ENCODE assay signal across 16 cellular contexts in the genomic region with DNA sequence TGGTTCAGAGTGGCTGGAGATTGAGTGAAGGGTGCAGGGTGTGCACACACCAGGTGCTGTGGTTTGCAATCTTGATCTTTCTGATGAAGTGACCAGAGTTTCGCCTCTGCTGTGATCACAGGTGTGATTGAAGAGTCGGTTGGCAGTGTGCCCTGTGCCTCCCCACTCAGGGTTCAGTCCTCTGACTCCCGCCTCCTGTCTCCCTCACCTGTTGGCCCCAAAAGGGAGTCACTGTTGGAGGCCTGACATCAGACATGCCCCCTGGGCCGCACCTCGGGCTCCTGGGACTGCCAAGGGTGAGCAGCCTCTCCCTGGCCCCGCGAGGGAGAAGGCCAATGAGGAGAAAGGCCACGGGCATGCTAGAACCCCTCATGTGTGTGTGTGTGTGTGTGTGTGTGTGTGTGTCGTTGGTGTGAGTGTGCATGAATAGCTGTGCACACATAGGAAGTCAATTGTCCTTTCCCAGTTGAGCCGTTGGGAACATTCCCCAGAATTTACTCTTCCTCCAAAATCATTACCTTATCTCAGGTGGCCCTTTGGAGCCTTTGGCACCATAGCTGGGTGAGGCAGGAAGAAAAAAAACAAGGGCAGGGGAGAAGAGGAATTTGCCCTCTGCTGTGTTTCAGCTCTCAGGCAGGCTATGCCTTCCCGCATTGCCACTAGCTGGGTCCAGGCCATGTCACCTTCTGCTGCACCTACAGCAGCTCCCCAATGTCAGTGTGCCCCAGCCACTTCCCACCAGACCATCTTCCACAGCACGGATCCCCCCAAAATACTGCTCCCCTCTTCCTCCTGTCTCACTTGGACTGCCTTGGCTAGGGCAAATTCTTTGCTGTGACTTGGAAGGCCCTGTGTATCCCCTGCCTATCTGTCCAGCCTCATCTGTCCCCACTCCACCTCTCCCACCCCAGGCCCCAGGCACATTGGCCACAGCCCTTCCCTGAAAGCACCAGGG.
DNase-seq lines count a peak whose midpoint lies in the region; ATAC-seq and TF ChIP-seq lines count a peak whose summit lies in the region.
"Had no signal": no experiment of that assay in that cellular context is flagged by ENCODE, and none has a peak within 500 bp of the region (broad histone marks: within the 10 kb centered on the region; RNA-seq: fewer than 3 reads in every experiment).

No MANE protein-coding gene starts in this region.

- H3K27ac Mint-ChIP-seq in neural crest cell (ENCODE audit: unreplicated experiment) = peak overlapping the region; percentile 81
- H3K27ac Mint-ChIP-seq in activated T-helper 2 cell treated with anti-CD3 and anti-CD28 coated beads, Interferon-gamma antibody, Interleukin-2, Interleukin-4, amounts not matched to agents 10 μg/mL and 5 μg/mL and 100 μg/mL, durations not matched to agents 14 hours and 24 hours and 36 hours = no peak overlapping the region
- H3K27ac Mint-ChIP-seq: activated CD8-positive, alpha-beta T cell treated with anti-CD3 and anti-CD28 coated beads, Interleukin-2, amount 10 ng/mL, durations not matched to agents 7 days and 5 days; natural killer cell treated with Interleukin-12 subunit alpha and Interleukin-12 subunit beta and Interleukin-15 and Interleukin-18, amount 100 ng/mL, for 72 hours had no signal

- H3K27me3 ChIP-seq in body of pancreas = no peaks in the 10 kb centered on the region
- H3K27me3 ChIP-seq in prostate gland (replicated peaks; ENCODE audit: insufficient read depth) = no peaks in the 10 kb centered on the region
- H3K27me3 ChIP-seq: esophagus squamous epithelium had no signal

- peaks cover 4% of the 10 kb centered on the region for H3K27me3 Mint-ChIP-seq in neural crest cell (ENCODE audit: low read depth)
- H3K27me3 Mint-ChIP-seq in activated T-helper 2 cell treated with anti-CD3 and anti-CD28 coated beads, Interferon-gamma antibody, Interleukin-2, Interleukin-4, amounts not matched to agents 10 μg/mL and 5 μg/mL and 100 μg/mL, durations not matched to agents 14 hours and 24 hours and 36 hours (ENCODE audit: low read depth) = peaks cover 11% of the 10 kb centered on the region

- H3K36me3 Mint-ChIP-seq in neural crest cell (ENCODE audit: low read depth) = no peaks in the 10 kb centered on the region
- no peaks in the 10 kb centered on the region for H3K36me3 Mint-ChIP-seq in activated T-helper 2 cell treated with anti-CD3 and anti-CD28 coated beads, Interferon-gamma antibody, Interleukin-2, Interleukin-4, amounts not matched to agents 10 μg/mL and 5 μg/mL and 100 μg/mL, durations not matched to agents 14 hours and 24 hours and 36 hours (ENCODE audit: low read depth)
- H3K36me3 Mint-ChIP-seq: CD4-positive, alpha-beta memory T cell; natural killer cell treated with Interleukin-12 subunit alpha and Interleukin-12 subunit beta and Interleukin-15 and Interleukin-18, amount 100 ng/mL, for 72 hours had no signal

- no peaks in the 10 kb centered on the region for H3K36me3 ChIP-seq in body of pancreas (replicated peaks in 1 of 2; ENCODE audit: insufficient read depth in 1 of 2, low read depth in 2 of 2)
- no peaks in the 10 kb centered on the region for H3K36me3 ChIP-seq in prostate gland
- H3K36me3 ChIP-seq: esophagus squamous epithelium had no signal

- H3K4me1 ChIP-seq in body of pancreas (peaks cover 39% of the 10 kb centered on the region), prostate gland (replicated peaks) (no peaks in the 10 kb centered on the region)

- no peaks in the 10 kb centered on the region for H3K4me1 Mint-ChIP-seq in neural crest cell
- H3K4me1 Mint-ChIP-seq in activated T-helper 2 cell treated with anti-CD3 and anti-CD28 coated beads, Interferon-gamma antibody, Interleukin-2, Interleukin-4, amounts not matched to agents 10 μg/mL and 5 μg/mL and 100 μg/mL, durations not matched to agents 14 hours and 24 hours and 36 hours (ENCODE audit: low read depth) = no peaks in the 10 kb centered on the region
- H3K4me1 Mint-ChIP-seq: CD4-positive, alpha-beta memory T cell had no signal

- no peak for TF ChIP-seq CTCF in body of pancreas (IDR thresholded peaks at IDR 0.05)
- TF ChIP-seq CTCF in neural crest cell (conservative IDR thresholded peaks at IDR 0.05) = no peak
- TF ChIP-seq CTCF in prostate gland (IDR thresholded peaks at IDR 0.05) = no peak

- intact Hi-C loops in body of pancreas (cut with DNase I) = loop anchor here (5.0 kb wide), 1 partner anchor 98 kb away; a partner anchor contains a TSS
- intact Hi-C loops in prostate gland (cut with DNase I) = no loop called here
- intact Hi-C loops in activated T-helper 2 cell treated with anti-CD3 and anti-CD28 coated beads, Interferon-gamma antibody, Interleukin-2, Interleukin-4, amounts not matched to agents 10 μg/mL and 5 μg/mL and 100 μg/mL, durations not matched to agents 14 hours and 24 hours and 36 hours (cut with micrococcal nuclease) = loop anchor here (10.0 kb wide), 1 partner anchor 95 kb away; a partner anchor contains a TSS

- no peak overlapping the region for H3K4me3 Mint-ChIP-seq in neural crest cell
- H3K4me3 Mint-ChIP-seq in activated T-helper 2 cell treated with anti-CD3 and anti-CD28 coated beads, Interferon-gamma antibody, Interleukin-2, Interleukin-4, amounts not matched to agents 10 μg/mL and 5 μg/mL and 100 μg/mL, durations not matched to agents 14 hours and 24 hours and 36 hours (ENCODE audit: low read depth) = no peak overlapping the region
- H3K4me3 Mint-ChIP-seq: activated CD8-positive, alpha-beta T cell treated with anti-CD3 and anti-CD28 coated beads, Interleukin-2, amount 10 ng/mL, durations not matched to agents 7 days and 5 days; activated T-cell treated with anti-CD3 and anti-CD28 coated beads, Interleukin-2, amount 50 U/mL, for 72 hours; natural killer cell treated with Interleukin-12 subunit alpha and Interleukin-12 subunit beta and Interleukin-15 and Interleukin-18, amount 100 ng/mL, for 72 hours had no signal

- ATAC-seq in body of pancreas = peak; percentile 79
- no peak for ATAC-seq in HG03457 (IDR thresholded peaks at IDR 0.05; ENCODE audit: unreplicated experiment)
- ATAC-seq: activated CD8-positive, alpha-beta T cell treated with anti-CD3 and anti-CD28 coated beads, Interleukin-2, amount 10 ng/mL, durations not matched to agents 7 days and 5 days; activated T-cell treated with anti-CD3 and anti-CD28 coated beads, Interleukin-2, amount 50 U/mL, for 72 hours; natural killer cell treated with Interleukin-12 subunit alpha and Interleukin-12 subunit beta and Interleukin-15 and Interleukin-18, amount 100 ng/mL, for 72 hours had no signal

- H3K4me3 ChIP-seq in body of pancreas (no peak overlapping the region), prostate gland (no peak overlapping the region)
- H3K4me3 ChIP-seq: esophagus squamous epithelium, lung had no signal

- H3K9me3 ChIP-seq in body of pancreas (no peaks in the 10 kb centered on the region), prostate gland (no peaks in the 10 kb centered on the region)
- H3K9me3 ChIP-seq: esophagus squamous epithelium had no signal

- WGBS in body of pancreas, 2 donors = 36 to 58% methylated on average over 9 to 12 of the region's 12 CpGs
- WGBS in prostate gland = 69% methylated on average over 12 of the region's 12 CpGs

- H3K9me3 Mint-ChIP-seq in neural crest cell = no peaks in the 10 kb centered on the region
- no peaks in the 10 kb centered on the region for H3K9me3 Mint-ChIP-seq in activated T-helper 2 cell treated with anti-CD3 and anti-CD28 coated beads, Interferon-gamma antibody, Interleukin-2, Interleukin-4, amounts not matched to agents 10 μg/mL and 5 μg/mL and 100 μg/mL, durations not matched to agents 14 hours and 24 hours and 36 hours
- H3K9me3 Mint-ChIP-seq: activated T-cell treated with anti-CD3 and anti-CD28 coated beads, Interleukin-2, amount 50 U/mL, for 72 hours; CD4-positive, alpha-beta memory T cell; natural killer cell treated with Interleukin-12 subunit alpha and Interleukin-12 subunit beta and Interleukin-15 and Interleukin-18, amount 100 ng/mL, for 72 hours had no signal

- TF ChIP-seq POLR2A in body of pancreas (IDR thresholded peaks at IDR 0.05) = peak in 1 of 3 donors; percentile 11
- TF ChIP-seq POLR2A in prostate gland (IDR thresholded peaks at IDR 0.05) = no peak

- DNase-seq in DMS53 (lab: John Stamatoyannopoulos, UW) (peak; percentile 91), NCI-H2029 treated with DMSO at 0.1 percent for 48 hours (lab: John Stamatoyannopoulos, UW) (peak; percentile 72), body of pancreas (peak; percentile 67 to 79 (median 74)), neural crest cell (ENCODE audit: low read depth, low spot score) (no peak), prostate gland (ENCODE audit: low spot score) (no peak), iPS-NIHi11 (ENCODE audit: low spot score) (no peak)
- no peak for DNase-seq in activated T-helper 2 cell treated with anti-CD3 and anti-CD28 coated beads, Interferon-gamma antibody, Interleukin-2, Interleukin-4, amounts not matched to agents 10 μg/mL and 5 μg/mL and 100 μg/mL, durations not matched to agents 14 hours and 24 hours and 36 hours (ENCODE audit: low spot score)
- DNase-seq: activated CD8-positive, alpha-beta T cell treated with anti-CD3 and anti-CD28 coated beads, Interleukin-2, amount 10 ng/mL, durations not matched to agents 7 days and 5 days; activated T-cell treated with anti-CD3 and anti-CD28 coated beads, Interleukin-2, amount 50 U/mL, for 72 hours; CD4-positive, alpha-beta memory T cell; esophagus squamous epithelium; NCI-H2171; T-helper 1 cell had no signal

- H3K27ac ChIP-seq in body of pancreas = peak overlapping the region; percentile 58 to 80 (median 60)
- no peak overlapping the region for H3K27ac ChIP-seq in prostate gland
- H3K27ac ChIP-seq: esophagus squamous epithelium had no signal

Comparison
In these comparisons a context has a peak if more than half of its experiments do, and no peak if none do; other contexts are left out.
1. DNase-seq: peak in DMS53 (single experiment), NCI-H2029 treated with DMSO at 0.1 percent for 48 hours (single experiment) and body of pancreas (4 of 4); none in neural crest cell (single experiment), prostate gland (single experiment), iPS-NIHi11 (single experiment) and activated T-helper 2 cell treated with anti-CD3 and anti-CD28 coated beads, Interferon-gamma antibody, Interleukin-2, Interleukin-4, amounts not matched to agents 10 μg/mL and 5 μg/mL and 100 μg/mL, durations not matched to agents 14 hours and 24 hours and 36 hours (single experiment).
2. H3K27ac ChIP-seq: peak in body of pancreas (4 of 4); none in prostate gland (0 of 2).